7 cellular contexts compared by ENCODE assay signal in genomic region chr1:156125544-156125943, GRCh38. TPM values are rescaled to one million over a fixed set of nuclear protein-coding genes. Genes with fewer than 3 reads are reported as not detected.
DNase-seq lines count a peak whose midpoint lies in the region; ATAC-seq, FAIRE-seq and TF ChIP-seq lines count a peak whose summit lies in the region.
"Not testable (repeated sequence)": the region's sequence is repeated elsewhere in the genome, so short reads cannot be mapped to it uniquely, and the experiment has no call there.

No MANE protein-coding gene starts in this region.

- not testable (repeated sequence) for H3F3A ChIP-seq in GM23338 (replicated peaks; ENCODE audit: low read depth)

- not testable (repeated sequence) for FAIRE-seq in keratinocyte (lab: Jason Lieb, UNC)

- H3K36me3 Mint-ChIP-seq in GM23338 (ENCODE audit: low read depth): not testable (repeated sequence)
- H3K36me3 Mint-ChIP-seq in effector memory CD8-positive, alpha-beta T cell (ENCODE audit: insufficient read depth): peaks cover 95% of the 10 kb centered on the region
- peaks cover 10% of the 10 kb centered on the region for H3K36me3 Mint-ChIP-seq in osteocyte (ENCODE audit: unreplicated experiment)

- not testable (repeated sequence) for H3K4me2 ChIP-seq in GM23338
- H3K4me2 ChIP-seq in keratinocyte (ENCODE audit: control insufficient read depth, extremely low read depth, insufficient read depth, low read depth, low read length): peak overlapping the region; percentile 60

- H3K4me3 ChIP-seq in GM23338; SJSA1; adipocyte (ENCODE audit: low read length); keratinocyte (ENCODE audit: control insufficient read depth in 2 of 3, extremely low read depth in 1 of 3, insufficient read depth in 2 of 3, low read depth in 1 of 3, low read length in 3 of 3): not testable (repeated sequence)

- H3K27ac ChIP-seq in GM23338 (ENCODE audit: low read depth): not testable (repeated sequence)
- H3K27ac ChIP-seq in SJSA1 (peak overlapping the region; percentile 96), keratinocyte (ENCODE audit: control insufficient read depth, insufficient read depth, low read length) (peak overlapping the region; percentile 97)

- H3K27me3 ChIP-seq in GM23338 (ENCODE audit: insufficient read depth); SJSA1 (replicated peaks); adipocyte (replicated peaks; ENCODE audit: control insufficient read depth, insufficient read depth, low read length); keratinocyte (ENCODE audit: control insufficient read depth, extremely low read depth, insufficient read depth, low read length): not testable (repeated sequence)

- not testable (repeated sequence) for H3K4me3 Mint-ChIP-seq in GM23338
- H3K4me3 Mint-ChIP-seq in effector memory CD8-positive, alpha-beta T cell: peak overlapping the region; percentile 20 to 66
- H3K4me3 Mint-ChIP-seq in osteocyte (ENCODE audit: unreplicated experiment): peak overlapping the region; percentile 57
- H3K4me3 Mint-ChIP-seq in stimulated activated naive CD8-positive, alpha-beta T cell treated with anti-CD3 and anti-CD28 coated beads, Interleukin-15, amount 100 ng/mL, for 72 hours: peak overlapping the region; percentile 57 to 69

- peaks cover 38% of the 10 kb centered on the region for H3K27me3 Mint-ChIP-seq in GM23338 (ENCODE audit: insufficient read depth, low read depth, poor library complexity)
- not testable (repeated sequence) for H3K27me3 Mint-ChIP-seq in effector memory CD8-positive, alpha-beta T cell; osteocyte (ENCODE audit: unreplicated experiment)
- peaks cover 34% of the 10 kb centered on the region for H3K27me3 Mint-ChIP-seq in stimulated activated naive CD8-positive, alpha-beta T cell treated with anti-CD3 and anti-CD28 coated beads, Interleukin-15, amount 100 ng/mL, for 72 hours

- dilution Hi-C loops in keratinocyte (cut with MboI; ENCODE audit: extremely low pct_ligation_motif_present, low sequenced_read_pairs): not testable (repeated sequence)

- not testable (repeated sequence) for H4K20me1 ChIP-seq in GM23338 (replicated peaks; ENCODE audit: insufficient read depth); keratinocyte (ENCODE audit: control insufficient read depth, extremely low read depth, insufficient read depth, low read length)

- not testable (repeated sequence) for H3K79me2 ChIP-seq in GM23338 (replicated peaks; ENCODE audit: insufficient read depth)
- peaks cover 80% of the 10 kb centered on the region for H3K79me2 ChIP-seq in keratinocyte (ENCODE audit: control insufficient read depth, insufficient read depth, low read length)

- H3K9ac ChIP-seq in adipocyte (ENCODE audit: low read length): peak overlapping the region; percentile 100
- peak overlapping the region; percentile 66 for H3K9ac ChIP-seq in keratinocyte (ENCODE audit: control insufficient read depth, extremely low read depth, insufficient read depth, low read length)

- H3K27ac Mint-ChIP-seq in GM23338: peak overlapping the region; percentile 94
- H3K27ac Mint-ChIP-seq in effector memory CD8-positive, alpha-beta T cell: peak overlapping the region; percentile 93 to 97
- peak overlapping the region; percentile 96 for H3K27ac Mint-ChIP-seq in osteocyte (ENCODE audit: unreplicated experiment)
- H3K27ac Mint-ChIP-seq in stimulated activated naive CD8-positive, alpha-beta T cell treated with anti-CD3 and anti-CD28 coated beads, Interleukin-15, amount 100 ng/mL, for 72 hours: not testable (repeated sequence)

- H3K4me1 Mint-ChIP-seq in GM23338: peaks cover 68% of the 10 kb centered on the region
- peaks cover 68% of the 10 kb centered on the region in 2 donors for H3K4me1 Mint-ChIP-seq in effector memory CD8-positive, alpha-beta T cell (ENCODE audit: low read depth in 2 of 2)
- peaks cover 97% of the 10 kb centered on the region for H3K4me1 Mint-ChIP-seq in osteocyte (ENCODE audit: unreplicated experiment)
- H3K4me1 Mint-ChIP-seq in stimulated activated naive CD8-positive, alpha-beta T cell treated with anti-CD3 and anti-CD28 coated beads, Interleukin-15, amount 100 ng/mL, for 72 hours: peaks cover 86% of the 10 kb centered on the region

- not testable (repeated sequence) for H3K9me2 ChIP-seq in GM23338 (ENCODE audit: insufficient read depth)

- not testable (repeated sequence) for H2AFZ ChIP-seq in GM23338; keratinocyte (ENCODE audit: control insufficient read depth, low read length)

- H3K4me1 ChIP-seq in GM23338 (ENCODE audit: insufficient read depth) (peaks cover 59% of the 10 kb centered on the region), SJSA1 (replicated peaks) (peaks cover 100% of the 10 kb centered on the region), adipocyte (ENCODE audit: control insufficient read depth, insufficient read depth, low read length) (peaks cover 95% of the 10 kb centered on the region), keratinocyte (ENCODE audit: control insufficient read depth, extremely low read depth, insufficient read depth, low read length) (peaks cover 94% of the 10 kb centered on the region)

- not testable (repeated sequence) for TF ChIP-seq CTCF in GM23338 (conservative IDR thresholded peaks at IDR 0.05; ENCODE audit: low read depth in 2 of 2); keratinocyte (optimal IDR thresholded peaks at IDR 0.05 in 1 of 3, IDR thresholded peaks at IDR 0.05 in 1 of 3, conservative IDR thresholded peaks at IDR 0.05 in 1 of 3; ENCODE audit: extremely low read depth in 1 of 3, insufficient read depth in 2 of 3, low read length in 3 of 3); osteocyte (IDR thresholded peaks at IDR 0.05)

- H3K9me1 ChIP-seq in keratinocyte (ENCODE audit: control insufficient read depth, extremely low read depth, insufficient read depth, low read length): not testable (repeated sequence)

- DNase-seq in GM23338 (ENCODE audit: low spot score); SJSA1 (ENCODE audit: low read depth in 1 of 2, low spot score in 2 of 2); adipocyte (ENCODE audit: low read depth); effector memory CD8-positive, alpha-beta T cell; keratinocyte (ENCODE audit: low read depth, low spot score); osteocyte (ENCODE audit: extremely low spot score, unreplicated experiment); stimulated activated naive CD8-positive, alpha-beta T cell treated with anti-CD3 and anti-CD28 coated beads, Interleukin-15, amount 100 ng/mL, for 72 hours: not testable (repeated sequence)

- H3K36me3 ChIP-seq in GM23338 (ENCODE audit: insufficient read depth): not testable (repeated sequence)
- H3K36me3 ChIP-seq in SJSA1 (peaks cover 69% of the 10 kb centered on the region), adipocyte (ENCODE audit: control insufficient read depth, insufficient read depth, low read length, severe bottlenecking) (peaks cover 14% of the 10 kb centered on the region), keratinocyte (ENCODE audit: control insufficient read depth in 2 of 2, extremely low read depth in 1 of 2, insufficient read depth in 2 of 2, low read length in 2 of 2) (peaks cover 2 to 29% of the 10 kb centered on the region in 2 experiments)

- not testable (repeated sequence) for H3K9me3 Mint-ChIP-seq in GM23338; effector memory CD8-positive, alpha-beta T cell; osteocyte (ENCODE audit: unreplicated experiment); stimulated activated naive CD8-positive, alpha-beta T cell treated with anti-CD3 and anti-CD28 coated beads, Interleukin-15, amount 100 ng/mL, for 72 hours

- not testable (repeated sequence) for ATAC-seq in GM23338; effector memory CD8-positive, alpha-beta T cell (replicated peaks); stimulated activated naive CD8-positive, alpha-beta T cell treated with anti-CD3 and anti-CD28 coated beads, Interleukin-15, amount 100 ng/mL, for 72 hours

- not testable (repeated sequence) for H3K9me3 ChIP-seq in SJSA1 (replicated peaks); adipocyte (ENCODE audit: control insufficient read depth, low read length); keratinocyte (ENCODE audit: control insufficient read depth, low read depth, low read length)

RNA-seq across cellular contexts. Expression of gene LMNA, which starts 11.0 kb away (rescaled TPM):
- total RNA-seq in GM23338 (2014; rRNA removed; shearing (Covaris generic)): 56.3 and 68.9 TPM in 2 replicates
- polyA plus RNA-seq in GM23338 (2016; fragmentation: Nextera tagmentation; extraction: Ambion mirVana) (35.5 and 38.9 TPM in 2 replicates), keratinocyte (368 to 551 TPM (median 444 TPM) in 3 replicates)
- total RNA-seq in SJSA1 (2014; rRNA removed; shearing (Covaris generic)): 944 and 992 TPM in 2 replicates
- polyA plus RNA-seq in keratinocyte (2011; ENCODE audit: low read depth): 222 TPM
- 159 and 403 TPM in 2 replicates for polyA plus RNA-seq in keratinocyte (2011; cell fraction: cytosol; rRNA removed)
- polyA plus RNA-seq in keratinocyte (2011; cell fraction: nucleus; rRNA removed): 626 and 729 TPM in 2 replicates
- polyA plus RNA-seq in keratinocyte (2012; ENCODE audit: low replicate concordance): 224 and 699 TPM in 2 replicates
- 328 to 615 TPM (median 504 TPM) in 3 replicates for polyA minus RNA-seq in keratinocyte
- 757 TPM for polyA minus RNA-seq in keratinocyte (2011; cell fraction: cytosol; rRNA and poly(A)+ RNA removed)
- polyA minus RNA-seq in keratinocyte (2011; cell fraction: nucleus; rRNA and poly(A)+ RNA removed): 433 and 457 TPM in 2 replicates
- total RNA-seq in osteocyte: 733 and 792 TPM in 2 replicates

RNA-seq across cellular contexts. Expression of gene SEMA4A, which starts 27.8 kb away (rescaled TPM):
- 17.0 and 20.2 TPM in 2 replicates for total RNA-seq in GM23338 (2014; rRNA removed; shearing (Covaris generic))
- polyA plus RNA-seq in GM23338 (2016; fragmentation: Nextera tagmentation; extraction: Ambion mirVana) (5.5 and 5.6 TPM in 2 replicates), keratinocyte (5.7 to 11.0 TPM (median 7.9 TPM) in 3 replicates)
- total RNA-seq in SJSA1 (2014; rRNA removed; shearing (Covaris generic)): 0.16 and 1.8 TPM in 2 replicates
- polyA plus RNA-seq in keratinocyte (2011; ENCODE audit: low read depth): 2.6 TPM
- 6.8 and 8.9 TPM in 2 replicates for polyA plus RNA-seq in keratinocyte (2011; cell fraction: cytosol; rRNA removed)
- polyA plus RNA-seq in keratinocyte (2011; cell fraction: nucleus; rRNA removed): 8.0 and 11.0 TPM in 2 replicates
- polyA plus RNA-seq in keratinocyte (2012; ENCODE audit: low replicate concordance): 9.5 and 9.9 TPM in 2 replicates
- 12.9 to 22.9 TPM (median 13.7 TPM) in 3 replicates for polyA minus RNA-seq in keratinocyte
- polyA minus RNA-seq in keratinocyte (2011; cell fraction: cytosol; rRNA and poly(A)+ RNA removed): 6.1 TPM
- 5.4 and 10.0 TPM in 2 replicates for polyA minus RNA-seq in keratinocyte (2011; cell fraction: nucleus; rRNA and poly(A)+ RNA removed)
- total RNA-seq in osteocyte: 1.6 and 1.8 TPM in 2 replicates

RNA-seq across cellular contexts. Expression of gene MEX3A, which starts 43.3 kb away (rescaled TPM):
- 31.5 and 38.1 TPM in 2 replicates for total RNA-seq in GM23338 (2014; rRNA removed; shearing (Covaris generic))
- polyA plus RNA-seq in GM23338 (2016; fragmentation: Nextera tagmentation; extraction: Ambion mirVana) (18.5 and 19.7 TPM in 2 replicates), keratinocyte (1.1 to 2.0 TPM (median 1.5 TPM) in 3 replicates)
- total RNA-seq in SJSA1 (2014; rRNA removed; shearing (Covaris generic)): 0.13 and 1.1 TPM in 2 replicates
- 0.75 TPM for polyA plus RNA-seq in keratinocyte (2011; ENCODE audit: low read depth)
- 0.83 and 1.5 TPM in 2 replicates for polyA plus RNA-seq in keratinocyte (2011; cell fraction: cytosol; rRNA removed)
- 2.9 and 4.1 TPM in 2 replicates for polyA plus RNA-seq in keratinocyte (2011; cell fraction: nucleus; rRNA removed)
- polyA plus RNA-seq in keratinocyte (2012; ENCODE audit: low replicate concordance): 1.1 and 2.1 TPM in 2 replicates
- polyA minus RNA-seq in keratinocyte: 1.1 to 4.3 TPM (median 1.7 TPM) in 3 replicates
- polyA minus RNA-seq in keratinocyte (2011; cell fraction: cytosol; rRNA and poly(A)+ RNA removed): 0.96 TPM
- polyA minus RNA-seq in keratinocyte (2011; cell fraction: nucleus; rRNA and poly(A)+ RNA removed): 2.6 and 3.1 TPM in 2 replicates
- 19.8 and 20.7 TPM in 2 replicates for total RNA-seq in osteocyte

Comparison
In these comparisons a context has a peak if more than half of its experiments do, and no peak if none do; other contexts are left out.
1. RNA of gene LMNA, which starts 11.0 kb away (total RNA-seq): 944 to 992 TPM in SJSA1 and 733 to 792 TPM in osteocyte; 56.3 to 68.9 TPM in GM23338; every median in the first group is over 10 times any median in the second.